Comparison of ENCODE assay signal across 18 cellular contexts in the genomic region with DNA sequence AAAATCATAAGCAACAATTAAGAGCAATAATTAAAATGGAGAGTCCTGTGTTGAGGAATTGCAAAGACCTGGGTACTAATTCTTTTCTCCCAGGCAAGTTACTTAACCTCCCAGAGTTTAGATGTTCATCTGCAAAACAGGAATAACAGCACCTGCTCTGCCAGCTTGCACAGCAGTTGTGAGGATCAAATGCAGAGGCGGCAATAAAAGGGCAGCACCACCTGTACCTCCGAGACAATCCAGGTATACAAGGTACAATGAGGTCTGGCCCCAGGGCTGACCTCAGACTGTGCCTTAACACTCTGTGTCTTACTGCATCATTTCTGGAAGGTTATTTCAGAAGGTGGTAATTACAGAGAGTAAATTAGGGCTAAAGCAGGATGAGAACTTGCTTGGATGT. TPM values are rescaled to one million over a fixed set of nuclear protein-coding genes. Genes with fewer than 3 reads are reported as not detected.
DNase-seq lines count a peak whose midpoint lies in the region; ATAC-seq and TF ChIP-seq lines count a peak whose summit lies in the region.
"Had no signal": no experiment of that assay in that cellular context is flagged by ENCODE, and none has a peak within 500 bp of the region (broad histone marks: within the 10 kb centered on the region; RNA-seq: fewer than 3 reads in every experiment).

No MANE protein-coding gene starts in this region.

- TF ChIP-seq EP300 in gastroesophageal sphincter (IDR thresholded peaks at IDR 0.05) = no peak

- no peak overlapping the region for H3K4me3 ChIP-seq in gastroesophageal sphincter

- no peaks in the 10 kb centered on the region for H3K9me3 Mint-ChIP-seq in immature natural killer cell
- H3K9me3 Mint-ChIP-seq: CD8-positive, alpha-beta T cell; HFFc6 had no signal

- no peaks in the 10 kb centered on the region for H3K36me3 Mint-ChIP-seq in immature natural killer cell
- H3K36me3 Mint-ChIP-seq: CD14-positive monocyte; CD8-positive, alpha-beta T cell had no signal

- DNase-seq in DMS53 (lab: John Stamatoyannopoulos, UW) (peak; percentile 20), DMS53 treated with DMSO at 0.1 percent for 48 hours (lab: John Stamatoyannopoulos, UW; ENCODE audit: unreplicated experiment) (no peak), COLO668 (lab: John Stamatoyannopoulos, UW; ENCODE audit: unreplicated experiment) (peak; percentile 45), NCI-H146 (lab: John Stamatoyannopoulos, UW) (peak; percentile 90), islet precursor cell (peak; percentile 56), activated gamma-delta T cell (lab: John Stamatoyannopoulos, UW) (no peak), immature natural killer cell (no peak)
- DNase-seq: Caco-2; CD8-positive, alpha-beta T cell; DMS79 treated with DMSO at 0.1 percent for 48 hours; EL; GDM1; HCEC 1CT; HFFc6 had no signal

- no peaks in the 10 kb centered on the region for H3K36me3 ChIP-seq in gastroesophageal sphincter

- H3K27ac ChIP-seq in gastroesophageal sphincter = no peak overlapping the region
- H3K27ac ChIP-seq: 22Rv1, HL-60 had no signal

- no peaks in the 10 kb centered on the region for H3K9me3 ChIP-seq in gastroesophageal sphincter
- H3K9me3 ChIP-seq: Caco-2 had no signal

- peaks cover 12% of the 10 kb centered on the region for H3K27me3 ChIP-seq in gastroesophageal sphincter

- no peak for TF ChIP-seq POLR2A in gastroesophageal sphincter (IDR thresholded peaks at IDR 0.05)

- no peak overlapping the region for H3K4me3 Mint-ChIP-seq in immature natural killer cell
- H3K4me3 Mint-ChIP-seq: CD14-positive monocyte; CD8-positive, alpha-beta T cell; HFFc6 had no signal

- no peak overlapping the region for H3K27ac Mint-ChIP-seq in immature natural killer cell
- H3K27ac Mint-ChIP-seq: CD14-positive monocyte; CD8-positive, alpha-beta T cell; HFFc6 had no signal

- no peaks in the 10 kb centered on the region for H3K4me1 Mint-ChIP-seq in immature natural killer cell
- H3K4me1 Mint-ChIP-seq: CD14-positive monocyte had no signal

- 96% methylated on average over 2 of the region's 2 CpGs; no CpG with 5 or more reads in 1 of the 2 donors for WGBS in gastroesophageal sphincter (ENCODE audit: low coverage in 1 of 2), 2 donors

- no peaks in the 10 kb centered on the region for H3K4me1 ChIP-seq in gastroesophageal sphincter
- H3K4me1 ChIP-seq: Caco-2 had no signal

- H3K27me3 Mint-ChIP-seq in immature natural killer cell (ENCODE audit: low read depth in 3 of 3) = peaks cover 5 to 19% (median 13%) of the 10 kb centered on the region in 3 donors

- ATAC-seq in gastroesophageal sphincter = no peak
- ATAC-seq: CD8-positive, alpha-beta T cell had no signal

- no peak for TF ChIP-seq CTCF in gastroesophageal sphincter (IDR thresholded peaks at IDR 0.05)

RNA-seq across cellular contexts. Expression of gene FAM204A, which starts 14.5 kb away (rescaled TPM):
- 100 to 1,000 TPM; 122 to 206 (median 151) TPM for polyA plus RNA-seq in immature natural killer cell
- total RNA-seq in gastroesophageal sphincter = 100 to 1,000 TPM in 1 of 4 donors, 10 to 100 TPM in 3; 76.1 to 113 (median 97.9) TPM

Comparison
In these comparisons a context has a peak if more than half of its experiments do, and no peak if none do; other contexts are left out.
1. DNase-seq: peak in DMS53 (single experiment), COLO668 (single experiment), NCI-H146 (single experiment) and islet precursor cell (single experiment); none in DMS53 treated with DMSO at 0.1 percent for 48 hours (single experiment), activated gamma-delta T cell (single experiment) and immature natural killer cell (0 of 3).